34 cellular contexts compared by ENCODE assay signal in genomic region chr15:34876640-34877039, GRCh38.
"Had no signal": no experiment of that assay in that cellular context is flagged by ENCODE, and none has a peak within 500 bp of the region (broad histone marks: within the 10 kb centered on the region; RNA-seq: fewer than 3 reads in every experiment).

No MANE protein-coding gene starts in this region.

- FAIRE-seq: astrocyte, RCC 7860 had no signal

- H3K4me1 Mint-ChIP-seq: activated CD4-positive, alpha-beta T cell treated with anti-CD3 and anti-CD28 coated beads, Interleukin-2, amount 10 ng/mL, durations not matched to agents 24 days and 14 days; T-cell had no signal

- H3K27me3 Mint-ChIP-seq: activated CD4-positive, alpha-beta T cell treated with anti-CD3 and anti-CD28 coated beads, Interleukin-2, amount 10 ng/mL, durations not matched to agents 24 days and 14 days; activated CD8-positive, alpha-beta T cell treated with anti-CD3 and anti-CD28 coated beads for 36 hours; activated T-cell treated with anti-CD3 and anti-CD28 coated beads, Interleukin-2, amount 50 U/mL, for 24 hours; T-cell had no signal

- DNase-seq: activated CD4-positive, alpha-beta T cell treated with anti-CD3 and anti-CD28 coated beads for 1 hour; activated CD4-positive, alpha-beta T cell treated with anti-CD3 and anti-CD28 coated beads, Interleukin-2, amount 10 ng/mL, durations not matched to agents 24 days and 14 days; activated CD4-positive, alpha-beta T cell treated with anti-CD3 and anti-CD28 coated beads, Interleukin-2, amount 50 U/mL, for 4 hours; activated CD4-positive, CD25-positive, alpha-beta regulatory T cell; activated CD8-positive, alpha-beta T cell treated with anti-CD3 and anti-CD28 coated beads for 36 hours; activated effector memory CD4-positive, alpha-beta T cell treated with anti-CD3 and anti-CD28 coated beads, Interleukin-2, amount 50 U/mL, for 16 hours; activated naive CD4-positive, alpha-beta T cell; activated naive CD4-positive, alpha-beta T cell treated with anti-CD3 and anti-CD28 coated beads, Interleukin-2, amount 50 U/mL, for 16 hours; activated T-cell treated with anti-CD3 and anti-CD28 coated beads, Interleukin-2, amount 50 U/mL, for 24 hours; adrenal gland; body of pancreas; cerebellar nuclear complex; cortex of kidney; MM.1S; NCI-H1105; NCI-H1417 treated with DMSO at 0.1 percent for 48 hours; NCI-H187 treated with DMSO at 0.1 percent for 48 hours; NCI-H2081 treated with DMSO at 0.1 percent for 48 hours; NCI-H345; NCI-H510A; NCI-H526; NCI-H748 treated with DMSO at 0.1 percent for 48 hours; NK-92 treated with Interleukin-12 subunit alpha and Interleukin-12 subunit beta, amount 100 ng/mL, for 24 hours; PC-9; SIG-M5; T-cell; T-helper 2 cell; T-helper 9 cell; WERI-Rb-1 had no signal

- H3K9me3 Mint-ChIP-seq: activated CD4-positive, alpha-beta T cell treated with anti-CD3 and anti-CD28 coated beads, Interleukin-2, amount 10 ng/mL, durations not matched to agents 24 days and 14 days; activated CD8-positive, alpha-beta T cell treated with anti-CD3 and anti-CD28 coated beads for 36 hours; activated T-cell treated with anti-CD3 and anti-CD28 coated beads, Interleukin-2, amount 50 U/mL, for 24 hours; activated T-helper 1 cell treated with anti-CD3 and anti-CD28 coated beads, Interleukin-12 subunit alpha, Interleukin-12 subunit beta, Interleukin-2, Interleukin-4 antibody, amounts not matched to agents 30 ng/mL and 10 ng/mL and 1 ng/mL, durations not matched to agents 14 hours and 24 hours and 36 hours; T-cell had no signal

- ATAC-seq: activated CD8-positive, alpha-beta T cell treated with anti-CD3 and anti-CD28 coated beads for 36 hours; body of pancreas; Right ventricle myocardium inferior; SK-N-SH treated with all-trans-retinoic acid at 6 μM for 48 hours; T-cell had no signal

- H3K27ac Mint-ChIP-seq: activated CD4-positive, alpha-beta T cell treated with anti-CD3 and anti-CD28 coated beads, Interleukin-2, amount 10 ng/mL, durations not matched to agents 24 days and 14 days; activated CD8-positive, alpha-beta T cell treated with anti-CD3 and anti-CD28 coated beads for 36 hours; activated T-cell treated with anti-CD3 and anti-CD28 coated beads, Interleukin-2, amount 50 U/mL, for 24 hours; activated T-helper 1 cell treated with anti-CD3 and anti-CD28 coated beads, Interleukin-12 subunit alpha, Interleukin-12 subunit beta, Interleukin-2, Interleukin-4 antibody, amounts not matched to agents 30 ng/mL and 10 ng/mL and 1 ng/mL, durations not matched to agents 14 hours and 24 hours and 36 hours; T-cell had no signal

- H3K4me3 Mint-ChIP-seq: activated CD4-positive, alpha-beta T cell treated with anti-CD3 and anti-CD28 coated beads, Interleukin-2, amount 10 ng/mL, durations not matched to agents 24 days and 14 days; activated CD8-positive, alpha-beta T cell treated with anti-CD3 and anti-CD28 coated beads for 36 hours; activated T-cell treated with anti-CD3 and anti-CD28 coated beads, Interleukin-2, amount 50 U/mL, for 24 hours; activated T-helper 1 cell treated with anti-CD3 and anti-CD28 coated beads, Interleukin-12 subunit alpha, Interleukin-12 subunit beta, Interleukin-2, Interleukin-4 antibody, amounts not matched to agents 30 ng/mL and 10 ng/mL and 1 ng/mL, durations not matched to agents 14 hours and 24 hours and 36 hours; T-cell had no signal
